Comparison of ENCODE assay signal across 15 cellular contexts in the genomic region with DNA sequence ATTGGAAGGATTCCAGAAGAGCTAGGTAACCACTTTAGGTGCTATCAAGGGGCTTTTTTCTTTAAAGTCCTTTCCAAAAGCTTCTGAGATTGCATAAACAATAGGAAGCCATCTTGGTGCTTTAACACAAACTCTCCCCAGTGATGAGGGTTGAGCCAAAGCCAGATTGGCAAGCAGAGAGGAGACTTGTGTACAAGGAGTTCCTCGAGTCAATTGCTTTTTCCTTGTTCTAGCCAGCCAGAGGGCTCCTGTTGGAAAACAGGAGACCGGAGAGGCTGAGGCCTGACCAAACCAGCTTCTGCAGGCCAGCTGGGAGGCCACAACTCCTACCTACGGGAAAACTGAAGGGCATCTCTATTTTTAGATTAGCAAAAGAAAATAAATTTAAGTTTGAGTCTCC. TPM values are rescaled to one million over a fixed set of nuclear protein-coding genes. Genes with fewer than 3 reads are reported as not detected.
DNase-seq lines count a peak whose midpoint lies in the region; ATAC-seq and TF ChIP-seq lines count a peak whose summit lies in the region.
"Had no signal": no experiment of that assay in that cellular context is flagged by ENCODE, and none has a peak within 500 bp of the region (broad histone marks: within the 10 kb centered on the region; RNA-seq: fewer than 3 reads in every experiment).

No MANE protein-coding gene starts in this region.

- dilution Hi-C loops in mammary epithelial cell (cut with HindIII; ENCODE audit: low sequenced_read_pairs): loop anchor here (10.0 kb wide), 2 partner anchors 56 to 286 kb away; no protein-coding TSS in a partner anchor

- H3K9me3 ChIP-seq in mammary epithelial cell (replicated peaks; ENCODE audit: insufficient read depth, low read length) (no peaks in the 10 kb centered on the region), upper lobe of right lung (no peaks in the 10 kb centered on the region), aorta (ENCODE audit: control insufficient read depth, low read length) (no peaks in the 10 kb centered on the region)

- in situ Hi-C loops in T47D (cut with HindIII; ENCODE audit: low pct_unique_long_range_greater_than_20kb, low sequenced_read_pairs): no loop called here
- in situ Hi-C loops in mammary epithelial cell (cut with MboI; ENCODE audit: low sequenced_read_pairs in 2 of 2): no loop called here

- WGBS in mammary epithelial cell (ENCODE audit: low coverage, missing lambda C conversion rate): 0% methylated on average over 2 of the region's 3 CpGs
- WGBS in aorta, 2 donors: 4 to 5% methylated on average over 3 of the region's 3 CpGs

- CTCF ChIA-PET in mammary epithelial cell (lab: Charles Lee; ENCODE audit: low non-redundant PET): interaction anchor here (0.5 kb wide), 1 partner anchor 272 kb away, joined by 7 read pairs; no protein-coding TSS in a partner anchor

- H3K9ac ChIP-seq in mammary epithelial cell (ENCODE audit: insufficient read depth, low read length): no peak overlapping the region

- TF ChIP-seq CTCF in mammary epithelial cell (conservative IDR thresholded peaks at IDR 0.05 in 1 of 2, IDR thresholded peaks at IDR 0.05 in 1 of 2; ENCODE audit: extremely low read depth in 1 of 2, insufficient read depth in 1 of 2, low read depth in 1 of 2, low read length in 2 of 2) (no peak), fibroblast of the aortic adventitia (IDR thresholded peaks at IDR 0.05; ENCODE audit: insufficient read depth, low read length) (no peak), upper lobe of right lung (IDR thresholded peaks at IDR 0.05) (no peak)

- no peak overlapping the region for H3K4me2 ChIP-seq in mammary epithelial cell (ENCODE audit: insufficient read depth, low read depth, low read length)

- H3K36me3 ChIP-seq in mammary epithelial cell (ENCODE audit: insufficient read depth, low read length) (no peaks in the 10 kb centered on the region), upper lobe of right lung (no peaks in the 10 kb centered on the region), aorta (ENCODE audit: control insufficient read depth in 1 of 2, insufficient read depth in 2 of 2, low read length in 1 of 2) (no peaks in the 10 kb centered on the region)

- no peaks in the 10 kb centered on the region for H4K20me1 ChIP-seq in mammary epithelial cell (ENCODE audit: insufficient read depth, low read length)

- intact Hi-C loops in mammary epithelial cell (cut with micrococcal nuclease): no loop called here
- intact Hi-C loops in upper lobe of right lung (cut with DNase I): no loop called here
- intact Hi-C loops in aorta (cut with DNase I): loop anchor here (10.0 kb wide), 1 partner anchor 46 kb away; the partner anchor contains the start of gene MAPT (in 2 of the 2)

- H3K27ac ChIP-seq in mammary epithelial cell (ENCODE audit: insufficient read depth, low read depth, low read length) (no peak overlapping the region), upper lobe of right lung (peak overlapping the region; percentile 36), aorta (ENCODE audit: low read depth in 1 of 2, low read length in 2 of 2) (no peak overlapping the region)

- H2AFZ ChIP-seq in mammary epithelial cell (ENCODE audit: low read depth, low read length): no peak overlapping the region

- H3K4me1 ChIP-seq in mammary epithelial cell (ENCODE audit: insufficient read depth, low read length): no peaks in the 10 kb centered on the region
- peaks cover 5% of the 10 kb centered on the region for H3K4me1 ChIP-seq in upper lobe of right lung
- H3K4me1 ChIP-seq in aorta (ENCODE audit: control insufficient read depth in 1 of 2, insufficient read depth in 2 of 2, low read length in 2 of 2): no peaks in the 10 kb centered on the region

- H3K4me3 ChIP-seq in mammary epithelial cell (replicated peaks in 1 of 3; ENCODE audit: insufficient read depth in 1 of 3, low read depth in 2 of 3, low read length in 3 of 3) (no peak overlapping the region), fibroblast of the aortic adventitia (ENCODE audit: low read depth, low read length) (no peak overlapping the region), upper lobe of right lung (no peak overlapping the region), aorta (ENCODE audit: low read length in 2 of 2) (no peak overlapping the region)
- H3K4me3 ChIP-seq: skin epidermis had no signal

- peaks cover 3% of the 10 kb centered on the region for H3K27me3 ChIP-seq in mammary epithelial cell (ENCODE audit: insufficient read depth, low read length)
- H3K27me3 ChIP-seq in upper lobe of right lung: no peaks in the 10 kb centered on the region
- H3K27me3 ChIP-seq in aorta (ENCODE audit: control insufficient read depth in 1 of 2, insufficient read depth in 2 of 2, low read length in 1 of 2): no peaks in the 10 kb centered on the region

- no TSS peak for BruUV-seq in mammary epithelial cell (replicated peaks; lab: Mats Ljungman, UMichigan)

- DNase-seq in T47D (ENCODE audit: low read depth in 1 of 2, low spot score in 1 of 2) (peak; percentile 68 to 80), mammary epithelial cell (no peak), fibroblast of the aortic adventitia (ENCODE audit: low read depth) (peak; percentile 12), occipital lobe (lab: John Stamatoyannopoulos, UW) (peak; percentile 30), upper lobe of right lung (no peak), aorta (no peak)
- DNase-seq: activated effector memory CD4-positive, alpha-beta T cell treated with anti-CD3 and anti-CD28 coated beads, Interleukin-2, amount 50 U/mL, for 16 hours; NCI-H526; RPMI8226 had no signal

- no peaks in the 10 kb centered on the region for H3K79me2 ChIP-seq in mammary epithelial cell (ENCODE audit: insufficient read depth, low read length)

- ATAC-seq in upper lobe of right lung (peak; percentile 82), aorta (ENCODE audit: low FRiP score) (no peak), HG02588 (IDR thresholded peaks at IDR 0.05; ENCODE audit: unreplicated experiment) (no peak), esophagus mucosa (no peak)

RNA-seq across cellular contexts. Expression of gene MAPT, which starts 46.5 kb away (rescaled TPM):
- under 1 TPM; under 0.01 to 0.54 TPM for total RNA-seq in mammary epithelial cell
- 0.20 TPM for polyA plus RNA-seq in mammary epithelial cell
- 0.31 TPM for polyA minus RNA-seq in mammary epithelial cell
- 0.54 and 1.9 TPM in 2 replicates for total RNA-seq in fibroblast of the aortic adventitia (ENCODE audit: low replicate concordance)
- 93.1 TPM for total RNA-seq in occipital lobe
- total RNA-seq in upper lobe of right lung: 5.1 TPM
- total RNA-seq in aorta: 1 to 10 TPM; 1.3 to 3.9 TPM
- polyA plus RNA-seq in aorta: under 1 TPM; 0.13 to 0.51 TPM
- total RNA-seq in esophagus mucosa: 0.88 TPM

RNA-seq across cellular contexts. Expression of gene STH, which starts 58.2 kb away (rescaled TPM):
- not detected for total RNA-seq in mammary epithelial cell
- not detected for polyA plus RNA-seq in mammary epithelial cell
- not detected for polyA minus RNA-seq in mammary epithelial cell
- not detected in 2 replicates for total RNA-seq in fibroblast of the aortic adventitia (ENCODE audit: low replicate concordance)
- 3.9 TPM for total RNA-seq in occipital lobe
- not detected for total RNA-seq in upper lobe of right lung
- total RNA-seq in aorta: not detected
- polyA plus RNA-seq in aorta: not detected
- total RNA-seq in esophagus mucosa: not detected
- total RNA-seq: A172, myocyte had no signal
- polyA plus RNA-seq: thymus had no signal

Comparison
In these comparisons a context has a peak if more than half of its experiments do, and no peak if none do; other contexts are left out.
1. DNase-seq: peak in T47D (2 of 2), fibroblast of the aortic adventitia (single experiment) and occipital lobe (single experiment); none in mammary epithelial cell (single experiment), upper lobe of right lung (single experiment) and aorta (0 of 2).
2. RNA of gene MAPT, which starts 46.5 kb away (total RNA-seq): 93.1 TPM in occipital lobe (single experiment); 5.1 TPM in upper lobe of right lung (single experiment), 1.3 to 3.9 TPM in aorta, 0.88 TPM in esophagus mucosa (single experiment), 0.54 to 1.9 TPM in fibroblast of the aortic adventitia and under 0.01 to 0.54 TPM in mammary epithelial cell; every median in the first group is over 10 times any median in the second.
3. intact Hi-C loops: an anchor here in aorta (10.0 kb wide); none called in mammary epithelial cell and upper lobe of right lung.